1 cellular context compared by ENCODE assay signal in the genomic region with DNA sequence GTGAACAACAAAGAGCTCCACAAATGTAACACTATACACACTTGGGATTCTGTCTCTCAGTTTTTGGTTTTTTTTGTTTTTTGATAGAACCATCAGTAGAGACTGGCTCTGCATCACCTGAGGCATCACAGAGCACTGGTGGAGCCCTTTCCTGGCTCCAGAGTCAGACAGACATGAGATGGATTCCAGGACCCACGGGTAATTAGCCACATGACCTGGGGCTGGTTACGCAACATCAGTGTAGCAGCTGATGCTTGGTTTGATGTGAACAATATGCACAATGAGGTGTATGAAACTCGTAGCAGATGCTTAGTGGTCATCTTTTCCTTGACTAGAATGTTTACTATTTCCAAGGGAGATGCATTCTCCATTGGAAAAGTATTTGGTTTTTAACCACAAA.
TF ChIP-seq lines count a peak whose summit lies in the region.

No MANE protein-coding gene starts in this region.

TF ChIP-seq in SK-N-SH treated with all-trans-retinoic acid at 6 μM for 48 hours, 23 proteins besides CTCF, POLR2A, EP300 and RAD21 (continued from another document):
- TF ChIP-seq TSHZ2 (CRISPR knock-in tag; IDR thresholded peaks at IDR 0.05) = peak; percentile 63; the same call in 1 of the 2 replicates
- peak; percentile 59; the same call in 1 of the 2 replicates for TF ChIP-seq CSRNP3 (CRISPR knock-in tag; IDR thresholded peaks at IDR 0.05)
